In the genomic region with DNA sequence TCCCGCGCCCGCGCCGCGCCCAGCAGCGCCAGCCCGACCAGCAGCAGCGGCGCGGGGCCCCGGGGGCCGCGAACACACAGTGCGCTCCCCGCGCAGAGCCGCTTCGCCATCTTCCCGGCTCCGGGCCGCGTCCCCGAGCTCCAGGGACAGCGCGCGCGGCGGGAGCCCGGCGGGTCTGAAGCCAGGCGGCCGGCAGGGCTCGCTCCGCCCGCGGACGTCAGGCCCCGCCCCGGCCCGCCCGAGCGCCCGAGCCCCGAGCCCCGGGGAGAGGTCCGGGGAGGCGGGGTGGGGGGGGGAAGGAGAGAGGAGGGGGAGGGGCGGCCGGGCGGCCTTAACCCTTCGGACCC, we compare ENCODE assay signal across 8 cellular contexts. TPM values are rescaled to one million over a fixed set of nuclear protein-coding genes. Genes with fewer than 3 reads are reported as not detected.
DNase-seq lines count a peak whose midpoint lies in the region; ATAC-seq and TF ChIP-seq lines count a peak whose summit lies in the region.

A gene with protein sequence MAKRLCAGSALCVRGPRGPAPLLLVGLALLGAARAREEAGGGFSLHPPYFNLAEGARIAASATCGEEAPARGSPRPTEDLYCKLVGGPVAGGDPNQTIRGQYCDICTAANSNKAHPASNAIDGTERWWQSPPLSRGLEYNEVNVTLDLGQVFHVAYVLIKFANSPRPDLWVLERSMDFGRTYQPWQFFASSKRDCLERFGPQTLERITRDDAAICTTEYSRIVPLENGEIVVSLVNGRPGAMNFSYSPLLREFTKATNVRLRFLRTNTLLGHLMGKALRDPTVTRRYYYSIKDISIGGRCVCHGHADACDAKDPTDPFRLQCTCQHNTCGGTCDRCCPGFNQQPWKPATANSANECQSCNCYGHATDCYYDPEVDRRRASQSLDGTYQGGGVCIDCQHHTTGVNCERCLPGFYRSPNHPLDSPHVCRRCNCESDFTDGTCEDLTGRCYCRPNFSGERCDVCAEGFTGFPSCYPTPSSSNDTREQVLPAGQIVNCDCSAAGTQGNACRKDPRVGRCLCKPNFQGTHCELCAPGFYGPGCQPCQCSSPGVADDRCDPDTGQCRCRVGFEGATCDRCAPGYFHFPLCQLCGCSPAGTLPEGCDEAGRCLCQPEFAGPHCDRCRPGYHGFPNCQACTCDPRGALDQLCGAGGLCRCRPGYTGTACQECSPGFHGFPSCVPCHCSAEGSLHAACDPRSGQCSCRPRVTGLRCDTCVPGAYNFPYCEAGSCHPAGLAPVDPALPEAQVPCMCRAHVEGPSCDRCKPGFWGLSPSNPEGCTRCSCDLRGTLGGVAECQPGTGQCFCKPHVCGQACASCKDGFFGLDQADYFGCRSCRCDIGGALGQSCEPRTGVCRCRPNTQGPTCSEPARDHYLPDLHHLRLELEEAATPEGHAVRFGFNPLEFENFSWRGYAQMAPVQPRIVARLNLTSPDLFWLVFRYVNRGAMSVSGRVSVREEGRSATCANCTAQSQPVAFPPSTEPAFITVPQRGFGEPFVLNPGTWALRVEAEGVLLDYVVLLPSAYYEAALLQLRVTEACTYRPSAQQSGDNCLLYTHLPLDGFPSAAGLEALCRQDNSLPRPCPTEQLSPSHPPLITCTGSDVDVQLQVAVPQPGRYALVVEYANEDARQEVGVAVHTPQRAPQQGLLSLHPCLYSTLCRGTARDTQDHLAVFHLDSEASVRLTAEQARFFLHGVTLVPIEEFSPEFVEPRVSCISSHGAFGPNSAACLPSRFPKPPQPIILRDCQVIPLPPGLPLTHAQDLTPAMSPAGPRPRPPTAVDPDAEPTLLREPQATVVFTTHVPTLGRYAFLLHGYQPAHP (N-terminal part only) (minus strand): TSS at position 177 of the 347 bp plus-strand sequence. CDS start 67 bp downstream, at position 110.

- peak within 1 kb of the TSS; percentile 94 for H3K27ac Mint-ChIP-seq in Calu3 (ENCODE audit: unreplicated experiment)
- H3K27ac Mint-ChIP-seq in activated B cell treated with CpG ODN at 0.5 μM for 24 hours: no peak within 1 kb of the TSS
- H3K27ac Mint-ChIP-seq in neural progenitor cell: no peak within 1 kb of the TSS

- H3K4me2 ChIP-seq in neural progenitor cell: peak within 1 kb of the TSS; percentile 95

- H3K9me3 ChIP-seq in neural progenitor cell (ENCODE audit: low read depth): no peaks in the 10 kb centered on the region

- H3K4me3 ChIP-seq in neural progenitor cell: peak within 1 kb of the TSS; percentile 98

- H3K9ac ChIP-seq in neural progenitor cell: peak within 1 kb of the TSS; percentile 75

- H3K36me3 ChIP-seq in neural progenitor cell: no peaks in the 10 kb centered on the region

- no TSS peak for BruUV-seq in Calu3 (replicated peaks; lab: Mats Ljungman, UMichigan)

- H3K9me3 Mint-ChIP-seq in Calu3 (ENCODE audit: low read depth, unreplicated experiment) (no peaks in the 10 kb centered on the region), activated B cell treated with CpG ODN at 0.5 μM for 24 hours (no peaks in the 10 kb centered on the region), neural progenitor cell (no peaks in the 10 kb centered on the region)

- H3K4me1 Mint-ChIP-seq in Calu3 (ENCODE audit: low read depth, unreplicated experiment) (peaks cover 49% of the 10 kb centered on the region), activated B cell treated with CpG ODN at 0.5 μM for 24 hours (peaks cover 14% of the 10 kb centered on the region), neural progenitor cell (peaks cover 29% of the 10 kb centered on the region)

- POLR2A ChIA-PET in activated B cell treated with CpG ODN at 0.5 μM for 24 hours (lab: Charles Lee): interaction anchor here (1.1 to 2.6 kb wide), 4 partner anchors 9 to 28 kb away, joined by 4 to 21 read pairs (median 6); partner anchors contain the start of gene RPS21

- H3K36me3 Mint-ChIP-seq in Calu3 (ENCODE audit: insufficient read depth, unreplicated experiment): peaks cover 76% of the 10 kb centered on the region
- H3K36me3 Mint-ChIP-seq in activated B cell treated with CpG ODN at 0.5 μM for 24 hours (ENCODE audit: low read depth): no peaks in the 10 kb centered on the region
- H3K36me3 Mint-ChIP-seq in neural progenitor cell: no peaks in the 10 kb centered on the region

- intact Hi-C loops in Calu3 (cut with micrococcal nuclease; ENCODE audit: unreplicated experiment) (no loop called here), activated B cell treated with CpG ODN at 0.5 μM for 24 hours (cut with micrococcal nuclease) (loop anchor here (1.0 to 5.0 kb wide), 3 partner anchors 28 to 185 kb away; partner anchors contain the start of genes ADRM1 and MTG2)

- H3K4me3 Mint-ChIP-seq in Calu3 (ENCODE audit: low read depth, unreplicated experiment) (peak within 1 kb of the TSS; percentile 79), activated B cell treated with CpG ODN at 0.5 μM for 24 hours (peak within 1 kb of the TSS; percentile 69), neural progenitor cell (peak within 1 kb of the TSS; percentile 83)

- H3F3A ChIP-seq in neural progenitor cell (ENCODE audit: low read depth): peaks cover 68% of the 10 kb centered on the region

- H2AFZ ChIP-seq in neural progenitor cell (replicated peaks): no peak within 1 kb of the TSS

- TF ChIP-seq CTCF in Calu3 (IDR thresholded peaks at IDR 0.05; ENCODE audit: unreplicated experiment) (no peak), activated B cell treated with CpG ODN at 0.5 μM for 24 hours (IDR thresholded peaks at IDR 0.05) (no peak), foreskin keratinocyte (conservative IDR thresholded peaks at IDR 0.05) (no peak), neural progenitor cell (IDR thresholded peaks at IDR 0.05) (no peak)

- H3K4me1 ChIP-seq in foreskin keratinocyte (peaks cover 17% of the 10 kb centered on the region), neural progenitor cell (peaks cover 71% of the 10 kb centered on the region)

- CTCF ChIA-PET in Calu3 (lab: Charles Lee): interaction anchor here (4.1 to 5.9 kb wide), 2 partner anchors 17 to 65 kb away, joined by 18 to 33 read pairs; partner anchors contain the start of gene ADRM1
- CTCF ChIA-PET in activated B cell treated with CpG ODN at 0.5 μM for 24 hours (lab: Charles Lee): interaction anchor here (1.2 to 1.9 kb wide), 2 partner anchors 65 to 68 kb away, joined by 3 to 4 read pairs; no protein-coding TSS in a partner anchor

- peak; percentile 86 for DNase-seq in Calu3
- peak; percentile 59 for DNase-seq in activated B cell treated with CpG ODN at 0.5 μM for 24 hours
- DNase-seq in foreskin keratinocyte: no peak
- peak; percentile 93 for DNase-seq in neural progenitor cell (ENCODE audit: low spot score)
- no peak for DNase-seq in AML-193 (lab: John Stamatoyannopoulos, UW)
- no peak for DNase-seq in foreskin melanocyte

- ATAC-seq in HG03025 (IDR thresholded peaks at IDR 0.05; ENCODE audit: low FRiP score, unreplicated experiment) (peak; percentile 39), activated B cell treated with CpG ODN at 0.5 μM for 24 hours (ENCODE audit: low read depth) (peak; percentile 74), foreskin keratinocyte (peak; percentile 4), HG02678 (IDR thresholded peaks at IDR 0.05; ENCODE audit: unreplicated experiment) (no peak)

- H3K27ac ChIP-seq in foreskin keratinocyte (peak within 1 kb of the TSS; percentile 72), neural progenitor cell (peak within 1 kb of the TSS; percentile 53)

- no peaks in the 10 kb centered on the region for H3K27me3 Mint-ChIP-seq in Calu3 (ENCODE audit: unreplicated experiment)
- peaks cover 2% of the 10 kb centered on the region for H3K27me3 Mint-ChIP-seq in activated B cell treated with CpG ODN at 0.5 μM for 24 hours
- peaks cover 4% of the 10 kb centered on the region for H3K27me3 Mint-ChIP-seq in neural progenitor cell (ENCODE audit: insufficient read depth, low read depth)

- H3K27me3 ChIP-seq in foreskin keratinocyte (no peaks in the 10 kb centered on the region), neural progenitor cell (no peaks in the 10 kb centered on the region)

- H4K20me1 ChIP-seq in neural progenitor cell (ENCODE audit: low read depth): peaks cover 46% of the 10 kb centered on the region

- peaks cover 49% of the 10 kb centered on the region for H3K79me2 ChIP-seq in neural progenitor cell (ENCODE audit: low read depth)

RNA-seq across cellular contexts. Expression of the gene that starts here (rescaled TPM):
- total RNA-seq in Calu3 (2022): 740 and 763 TPM in 2 replicates
- total RNA-seq in activated B cell treated with CpG ODN at 0.5 μM for 24 hours: 19.8 and 24.8 TPM in 2 replicates
- 72.6 and 87.7 TPM in 2 replicates for total RNA-seq in foreskin keratinocyte
- polyA plus RNA-seq in foreskin keratinocyte: 62.3 and 75.3 TPM in 2 replicates
- 12.1 and 63.9 TPM in 2 replicates for total RNA-seq in neural progenitor cell (ENCODE audit: low replicate concordance)

Comparison
In these comparisons a context has a peak if more than half of its experiments do, and no peak if none do; other contexts are left out.
1. DNase-seq: peak in Calu3 (single experiment), activated B cell treated with CpG ODN at 0.5 μM for 24 hours (single experiment) and neural progenitor cell (single experiment); none in foreskin keratinocyte (0 of 2), AML-193 (0 of 2) and foreskin melanocyte (single experiment).
2. Peak in every context shown above with its lines, with median percentiles within 50 percentile points of each other: H3K4me3 Mint-ChIP-seq.